23 cellular contexts compared by ENCODE assay signal in genomic region chr10:122089343-122090015, GRCh38.
DNase-seq lines count a peak whose midpoint lies in the region; ATAC-seq, FAIRE-seq and TF ChIP-seq lines count a peak whose summit lies in the region.
"Had no signal": no experiment of that assay in that cellular context is flagged by ENCODE, and none has a peak within 500 bp of the region (broad histone marks: within the 10 kb centered on the region; RNA-seq: fewer than 3 reads in every experiment).

No MANE protein-coding gene starts in this region.

- H3K9me3 ChIP-seq in A549 = no peaks in the 10 kb centered on the region
- H3K9me3 ChIP-seq in neural progenitor cell (ENCODE audit: low read depth) = no peaks in the 10 kb centered on the region
- H3K9me3 ChIP-seq in upper lobe of right lung = no peaks in the 10 kb centered on the region
- H3K9me3 ChIP-seq: ascending aorta, lower lobe of right lung, tibial nerve had no signal

- no peak for TF ChIP-seq CTCF in A549 (IDR thresholded peaks at IDR 0.05)
- peak; percentile 26 for TF ChIP-seq CTCF in bronchial epithelial cell (IDR thresholded peaks at IDR 0.05; ENCODE audit: insufficient read depth, low read length, severe bottlenecking)
- no peak for TF ChIP-seq CTCF in neural progenitor cell (IDR thresholded peaks at IDR 0.05)
- TF ChIP-seq CTCF in upper lobe of right lung (IDR thresholded peaks at IDR 0.05) = no peak

- H3K4me1 ChIP-seq in A549 (0 out of 3 replicates have a peak, but pooled peaks cover 3% of the 10 kb centered on the region), neural progenitor cell (peaks cover 10% of the 10 kb centered on the region), upper lobe of right lung (no peaks in the 10 kb centered on the region)
- H3K4me1 ChIP-seq: ascending aorta, lower lobe of right lung, tibial nerve had no signal

- no peak overlapping the region for H3K4me3 Mint-ChIP-seq in neural progenitor cell
- H3K4me3 Mint-ChIP-seq in stimulated activated memory B cell treated with anti-CD40 and anti-IgM and Interleukin-4, amounts not matched to agents 10 μg/mL and 1 μg/mL and 100 μg/mL, for 72 hours = no peak overlapping the region
- H3K4me3 Mint-ChIP-seq: activated naive CD4-positive, alpha-beta T cell treated with anti-CD3 and anti-CD28 coated beads, Interleukin-2, amount 10 ng/mL, durations not matched to agents 7 days and 5 days; activated T-cell treated with anti-CD3 and anti-CD28 coated beads, Interleukin-2, amount 50 U/mL, for 24 hours; CD4-positive, alpha-beta memory T cell had no signal

- peak in 1 of 2 experiments; percentile 33; a peak in 2 of 5 replicates for TF ChIP-seq RAD21 in A549 (conservative IDR thresholded peaks at IDR 0.05 in 1 of 2, IDR thresholded peaks at IDR 0.05 in 1 of 2)

- H3K4me2 ChIP-seq in A549 = no peak overlapping the region
- no peak overlapping the region for H3K4me2 ChIP-seq in neural progenitor cell

- no peaks in the 10 kb centered on the region for H3K79me2 ChIP-seq in neural progenitor cell (ENCODE audit: low read depth)
- H3K79me2 ChIP-seq: parathyroid adenoma had no signal

- no peaks in the 10 kb centered on the region for H3K9me3 Mint-ChIP-seq in neural progenitor cell
- no peaks in the 10 kb centered on the region for H3K9me3 Mint-ChIP-seq in stimulated activated memory B cell treated with anti-CD40 and anti-IgM and Interleukin-4, amounts not matched to agents 10 μg/mL and 1 μg/mL and 100 μg/mL, for 72 hours
- H3K9me3 Mint-ChIP-seq: activated naive CD4-positive, alpha-beta T cell treated with anti-CD3 and anti-CD28 coated beads, Interleukin-2, amount 10 ng/mL, durations not matched to agents 7 days and 5 days; activated T-cell treated with anti-CD3 and anti-CD28 coated beads, Interleukin-2, amount 50 U/mL, for 24 hours; CD4-positive, alpha-beta memory T cell had no signal

- H4K20me1 ChIP-seq in neural progenitor cell (ENCODE audit: low read depth) = peaks cover 5% of the 10 kb centered on the region

- no peak overlapping the region for H2AFZ ChIP-seq in neural progenitor cell (replicated peaks)
- H2AFZ ChIP-seq: parathyroid adenoma had no signal

- peaks cover 8% of the 10 kb centered on the region for H3K27me3 Mint-ChIP-seq in neural progenitor cell (ENCODE audit: insufficient read depth, low read depth)
- H3K27me3 Mint-ChIP-seq in stimulated activated memory B cell treated with anti-CD40 and anti-IgM and Interleukin-4, amounts not matched to agents 10 μg/mL and 1 μg/mL and 100 μg/mL, for 72 hours = no peaks in the 10 kb centered on the region
- H3K27me3 Mint-ChIP-seq: activated T-cell treated with anti-CD3 and anti-CD28 coated beads, Interleukin-2, amount 50 U/mL, for 24 hours had no signal

- H3K4me1 Mint-ChIP-seq in neural progenitor cell = peaks cover 16% of the 10 kb centered on the region
- H3K4me1 Mint-ChIP-seq in stimulated activated memory B cell treated with anti-CD40 and anti-IgM and Interleukin-4, amounts not matched to agents 10 μg/mL and 1 μg/mL and 100 μg/mL, for 72 hours = no peaks in the 10 kb centered on the region
- H3K4me1 Mint-ChIP-seq: activated naive CD4-positive, alpha-beta T cell treated with anti-CD3 and anti-CD28 coated beads, Interleukin-2, amount 10 ng/mL, durations not matched to agents 7 days and 5 days; CD4-positive, alpha-beta memory T cell had no signal

- no peak for TF ChIP-seq EP300 in A549 (IDR thresholded peaks at IDR 0.05)

- no peak overlapping the region for H3K4me3 ChIP-seq in A549
- H3K4me3 ChIP-seq in bronchial epithelial cell (ENCODE audit: low read depth, low read length) = no peak overlapping the region
- H3K4me3 ChIP-seq in neural progenitor cell = no peak overlapping the region
- no peak overlapping the region for H3K4me3 ChIP-seq in upper lobe of right lung
- H3K4me3 ChIP-seq: ascending aorta, lower lobe of right lung, SK-N-MC, tibial nerve had no signal

- no peak overlapping the region for H3K9ac ChIP-seq in neural progenitor cell
- H3K9ac ChIP-seq: parathyroid adenoma had no signal

- TF ChIP-seq POLR2A in A549 (IDR thresholded peaks at IDR 0.05; ENCODE audit: low read length) = no peak

- H3K36me3 ChIP-seq in bronchial epithelial cell (ENCODE audit: control insufficient read depth, insufficient read depth, low read length) (peaks cover 3% of the 10 kb centered on the region), neural progenitor cell (no peaks in the 10 kb centered on the region), upper lobe of right lung (no peaks in the 10 kb centered on the region)
- H3K36me3 ChIP-seq: tibial nerve had no signal

- H3K36me3 Mint-ChIP-seq in neural progenitor cell = peaks cover 2% of the 10 kb centered on the region
- no peaks in the 10 kb centered on the region for H3K36me3 Mint-ChIP-seq in stimulated activated memory B cell treated with anti-CD40 and anti-IgM and Interleukin-4, amounts not matched to agents 10 μg/mL and 1 μg/mL and 100 μg/mL, for 72 hours
- H3K36me3 Mint-ChIP-seq: activated naive CD4-positive, alpha-beta T cell treated with anti-CD3 and anti-CD28 coated beads, Interleukin-2, amount 10 ng/mL, durations not matched to agents 7 days and 5 days; CD4-positive, alpha-beta memory T cell had no signal

- peak overlapping the region in 1 of 2 experiments; percentile 62; a peak in 3 of 6 replicates for H3K27ac ChIP-seq in A549
- no peak overlapping the region for H3K27ac ChIP-seq in neural progenitor cell
- H3K27ac ChIP-seq in upper lobe of right lung = no peak overlapping the region
- H3K27ac ChIP-seq: ascending aorta, lower lobe of right lung, parathyroid adenoma, SK-N-MC, tibial nerve had no signal

- WGBS in A549 (ENCODE audit: missing lambda C conversion rate) = 77% methylated on average over 9 of the region's 9 CpGs

- H3K27me3 ChIP-seq in bronchial epithelial cell (ENCODE audit: control insufficient read depth, insufficient read depth, low read length) (no peaks in the 10 kb centered on the region), neural progenitor cell (no peaks in the 10 kb centered on the region), upper lobe of right lung (no peaks in the 10 kb centered on the region)
- H3K27me3 ChIP-seq: ascending aorta, tibial nerve had no signal

- no peak for FAIRE-seq in A549 (lab: Jason Lieb, UNC)
- FAIRE-seq in bronchial epithelial cell (lab: Jason Lieb, UNC) = peak; percentile 98
- FAIRE-seq in RCC 7860 (lab: Jason Lieb, UNC) = no peak
- FAIRE-seq: colon, H54 had no signal

- H3F3A ChIP-seq in neural progenitor cell (ENCODE audit: low read depth) = no peaks in the 10 kb centered on the region

- intact Hi-C loops in upper lobe of right lung (cut with DNase I) = no loop called here

- H3K27ac Mint-ChIP-seq in neural progenitor cell = peak overlapping the region; percentile 1
- no peak overlapping the region for H3K27ac Mint-ChIP-seq in stimulated activated memory B cell treated with anti-CD40 and anti-IgM and Interleukin-4, amounts not matched to agents 10 μg/mL and 1 μg/mL and 100 μg/mL, for 72 hours
- H3K27ac Mint-ChIP-seq: activated naive CD4-positive, alpha-beta T cell treated with anti-CD3 and anti-CD28 coated beads, Interleukin-2, amount 10 ng/mL, durations not matched to agents 7 days and 5 days; activated T-cell treated with anti-CD3 and anti-CD28 coated beads, Interleukin-2, amount 50 U/mL, for 24 hours; CD4-positive, alpha-beta memory T cell had no signal

- ATAC-seq in A549 (peak in 1 of 2 experiments; percentile 68; a peak in 3 of 6 replicates), upper lobe of right lung (no peak)
- ATAC-seq in stimulated activated memory B cell treated with anti-CD40 and anti-IgM and Interleukin-4, amounts not matched to agents 10 μg/mL and 1 μg/mL and 100 μg/mL, for 72 hours = no peak
- ATAC-seq: lower lobe of right lung had no signal

- peak in 1 of 2 experiments; percentile 34 for DNase-seq in A549 (ENCODE audit: low read depth in 1 of 2, low spot score in 1 of 2)
- DNase-seq in MV-4-11 (lab: John Stamatoyannopoulos, UW) = peak; percentile 18
- DNase-seq in bronchial epithelial cell (ENCODE audit: low read depth) = peak; percentile 98
- no peak for DNase-seq in neural progenitor cell (ENCODE audit: low spot score)
- no peak for DNase-seq in RCC 7860 (ENCODE audit: low spot score)
- no peak for DNase-seq in upper lobe of right lung
- no peak for DNase-seq in activated CD8-positive, alpha-beta memory T cell treated with anti-CD3 and anti-CD28 coated beads for 24 hours
- DNase-seq: activated CD4-positive, alpha-beta T cell treated with anti-CD3 and anti-CD28 coated beads, Interleukin-2, amount 50 U/mL, for 1 hour; activated naive CD4-positive, alpha-beta T cell treated with anti-CD3 and anti-CD28 coated beads, Interleukin-2, amount 10 ng/mL, durations not matched to agents 7 days and 5 days; activated T-cell treated with anti-CD3 and anti-CD28 coated beads, Interleukin-2, amount 50 U/mL, for 24 hours; CD4-positive, alpha-beta memory T cell; DND-41; glutamatergic neuron; KG1; lower lobe of right lung; NCI-H446 had no signal

- CTCF ChIA-PET in A549 (lab: Yijun Ruan, JAX) = interaction anchor here (0.7 to 1.8 kb wide), 6 partner anchors 9 to 96 kb away, joined by 3 to 10 read pairs (median 3); no protein-coding TSS in a partner anchor

- POLR2A ChIA-PET in A549 (lab: Yijun Ruan, JAX) = no interaction called here

TF ChIP-seq in A549, 52 proteins besides CTCF, POLR2A, EP300 and RAD21:
- TF ChIP-seq MAX (IDR thresholded peaks at IDR 0.05) = peak; percentile 24; the same call in 1 of the 2 replicates
- no peak for TF ChIP-seq KDM1A (IDR thresholded peaks at IDR 0.05; ENCODE audit: low read depth)
- 0 out of 3 replicates have a peak, but pooled peaks have one; percentile 9 for TF ChIP-seq SMC3 (IDR thresholded peaks at IDR 0.05)

Comparison
In these comparisons a context has a peak if more than half of its experiments do, and no peak if none do; other contexts are left out.
1. DNase-seq: peak in MV-4-11 (single experiment) and bronchial epithelial cell (single experiment); none in neural progenitor cell (single experiment), RCC 7860 (single experiment), upper lobe of right lung (single experiment) and activated CD8-positive, alpha-beta memory T cell treated with anti-CD3 and anti-CD28 coated beads for 24 hours (single experiment).